ENCODE assay signal across 12 cellular contexts in the genomic region with DNA sequence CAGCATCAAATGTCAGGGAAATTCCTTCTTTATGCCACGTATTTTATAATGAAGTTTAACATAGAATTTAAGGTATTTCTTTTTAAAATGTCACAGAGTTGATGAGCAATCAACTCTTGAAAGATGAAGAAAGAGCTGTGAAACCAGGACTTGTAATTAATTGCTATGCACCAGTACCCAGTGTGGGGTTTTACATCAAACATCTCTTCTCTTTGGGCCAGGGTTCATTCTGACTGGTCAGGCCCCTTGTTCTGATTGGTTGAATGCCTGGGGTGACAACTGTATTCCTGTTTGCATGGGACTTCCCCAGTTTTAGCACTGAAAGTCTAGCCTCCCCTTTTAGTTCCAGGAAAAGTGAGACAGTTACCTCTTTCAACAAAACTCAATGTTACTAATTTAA. TPM values are rescaled to one million over a fixed set of nuclear protein-coding genes. Genes with fewer than 3 reads are reported as not detected.
DNase-seq lines count a peak whose midpoint lies in the region; ATAC-seq, FAIRE-seq and TF ChIP-seq lines count a peak whose summit lies in the region.
"Had no signal": no experiment of that assay in that cellular context is flagged by ENCODE, and none has a peak within 500 bp of the region (broad histone marks: within the 10 kb centered on the region; RNA-seq: fewer than 3 reads in every experiment).

No MANE protein-coding gene starts in this region.

- no peak for FAIRE-seq in urothelium cell line (lab: Jason Lieb, UNC)

- POLR2A ChIA-PET in GM10248 (lab: Yijun Ruan, JAX) = no interaction called here

- no peak overlapping the region for H3K4me3 Mint-ChIP-seq in activated T-helper 17 cell treated with anti-CD3 and anti-CD28 coated beads, Interleukin-2, amount 50 U/mL, for 72 hours
- H3K4me3 Mint-ChIP-seq in progenitor cell of endocrine pancreas (ENCODE audit: low read depth) = no peak overlapping the region

- ATAC-seq in GM19395 (IDR thresholded peaks at IDR 0.05; ENCODE audit: unreplicated experiment) (peak; percentile 90), HG03039 (IDR thresholded peaks at IDR 0.05; ENCODE audit: unreplicated experiment) (peak; percentile 90), lower lobe of right lung (no peak)
- ATAC-seq in activated T-helper 17 cell treated with anti-CD3 and anti-CD28 coated beads, Interleukin-2, amount 50 U/mL, for 72 hours (replicated peaks) = peak; percentile 96

- H3K27ac ChIP-seq in lower lobe of right lung = no peak overlapping the region
- H3K27ac ChIP-seq: VCaP had no signal

- intact Hi-C loops in lower lobe of right lung (cut with DNase I) = no loop called here

- H3K4me3 ChIP-seq in lower lobe of right lung = no peak overlapping the region
- H3K4me3 ChIP-seq: lung, MG63 had no signal

- H3K9me3 ChIP-seq in lower lobe of right lung = no peaks in the 10 kb centered on the region
- H3K9me3 ChIP-seq: MG63 had no signal

- no peak overlapping the region for H3K27ac Mint-ChIP-seq in activated T-helper 17 cell treated with anti-CD3 and anti-CD28 coated beads, Interleukin-2, amount 50 U/mL, for 72 hours
- H3K27ac Mint-ChIP-seq in progenitor cell of endocrine pancreas = no peak overlapping the region

- H3K27me3 Mint-ChIP-seq in activated T-helper 17 cell treated with anti-CD3 and anti-CD28 coated beads, Interleukin-2, amount 50 U/mL, for 72 hours = peaks cover 5% of the 10 kb centered on the region
- H3K27me3 Mint-ChIP-seq in progenitor cell of endocrine pancreas = no peaks in the 10 kb centered on the region

- H3K4me1 Mint-ChIP-seq in activated T-helper 17 cell treated with anti-CD3 and anti-CD28 coated beads, Interleukin-2, amount 50 U/mL, for 72 hours = no peaks in the 10 kb centered on the region
- peaks cover 16% of the 10 kb centered on the region for H3K4me1 Mint-ChIP-seq in progenitor cell of endocrine pancreas (ENCODE audit: low read depth)

- TF ChIP-seq CTCF in GM10248 (IDR thresholded peaks at IDR 0.05; ENCODE audit: control extremely low read depth, extremely low read depth, low read depth, missing control alignments) (no peak), lower lobe of right lung (IDR thresholded peaks at IDR 0.05) (no peak), progenitor cell of endocrine pancreas (IDR thresholded peaks at IDR 0.05; ENCODE audit: unreplicated experiment) (no peak)

- DNase-seq in GM10248 (ENCODE audit: extremely low spot score) = peak; percentile 69
- no peak for DNase-seq in lower lobe of right lung
- DNase-seq in progenitor cell of endocrine pancreas (ENCODE audit: low spot score, unreplicated experiment) = no peak
- DNase-seq in urothelium cell line (ENCODE audit: low spot score) = no peak
- DNase-seq in COR-L47 (lab: John Stamatoyannopoulos, UW) = no peak
- DNase-seq: DMS 273 treated with DMSO at 0.1 percent for 48 hours, MG63 had no signal

- no peaks in the 10 kb centered on the region for H3K36me3 ChIP-seq in lower lobe of right lung
- H3K36me3 ChIP-seq: MG63 had no signal

- H3K9me3 Mint-ChIP-seq in activated T-helper 17 cell treated with anti-CD3 and anti-CD28 coated beads, Interleukin-2, amount 50 U/mL, for 72 hours = no peaks in the 10 kb centered on the region
- peaks cover 5% of the 10 kb centered on the region for H3K9me3 Mint-ChIP-seq in progenitor cell of endocrine pancreas (ENCODE audit: low read depth)

- CTCF ChIA-PET in GM10248 (lab: Yijun Ruan, JAX) = no interaction called here

- H3K36me3 Mint-ChIP-seq in activated T-helper 17 cell treated with anti-CD3 and anti-CD28 coated beads, Interleukin-2, amount 50 U/mL, for 72 hours (ENCODE audit: low read depth) = no peaks in the 10 kb centered on the region
- no peaks in the 10 kb centered on the region for H3K36me3 Mint-ChIP-seq in progenitor cell of endocrine pancreas (ENCODE audit: insufficient read depth)

- no peaks in the 10 kb centered on the region for H3K27me3 ChIP-seq in lower lobe of right lung (ENCODE audit: low read depth)
- H3K27me3 ChIP-seq: MG63 had no signal

- H3K4me1 ChIP-seq in lower lobe of right lung = no peaks in the 10 kb centered on the region

RNA-seq across cellular contexts. Expression of a gene that starts 40.1 kb away (rescaled TPM):
- not detected for total RNA-seq in activated T-helper 17 cell treated with anti-CD3 and anti-CD28 coated beads, Interleukin-2, amount 50 U/mL, for 72 hours
- total RNA-seq in lower lobe of right lung (67.6 TPM), progenitor cell of endocrine pancreas (44.3 and 49.1 TPM in 2 replicates)

Comparison
In these comparisons a context has a peak if more than half of its experiments do, and no peak if none do; other contexts are left out.
1. ATAC-seq: peak in GM19395 (single experiment), HG03039 (single experiment) and activated T-helper 17 cell treated with anti-CD3 and anti-CD28 coated beads, Interleukin-2, amount 50 U/mL, for 72 hours (single experiment); none in lower lobe of right lung (0 of 2).
2. RNA of a gene that starts 40.1 kb away (total RNA-seq): 67.6 TPM in lower lobe of right lung (single experiment) and 44.3 to 49.1 TPM in progenitor cell of endocrine pancreas; not detected in activated T-helper 17 cell treated with anti-CD3 and anti-CD28 coated beads, Interleukin-2, amount 50 U/mL, for 72 hours; every median in the first group is over 10 times any median in the second.